ENCODE assay signal across 1 cellular context in genomic region chr9:128455849-128456612, GRCh38.
TF ChIP-seq lines count a peak whose summit lies in the region.

TSS of gene ODF2 (plus strand) at chr9:128456006. CDS start at chr9:128456092, 86 bp downstream.

TF ChIP-seq in K562, 482 proteins besides CTCF, POLR2A, EP300 and RAD21 (continued from another document):
- TF ChIP-seq AFF4 (CRISPR knock-in tag; IDR thresholded peaks at IDR 0.05) (no peak), TCF15 (CRISPR knock-in tag; IDR thresholded peaks at IDR 0.05) (no peak), FOXP1 (CRISPR knock-in tag; IDR thresholded peaks at IDR 0.05) (0 out of 2 replicates have a peak, but pooled peaks have one; percentile 15), ZNF583 (CRISPR knock-in tag; IDR thresholded peaks at IDR 0.05) (no peak), AFF1 (IDR thresholded peaks at IDR 0.05; ENCODE audit: low read depth in 1 of 2, partially characterized antibody in 2 of 2) (no peak), HLTF (IDR thresholded peaks at IDR 0.05) (no peak), MTF1 (CRISPR knock-in tag; IDR thresholded peaks at IDR 0.05; ENCODE audit: borderline replicate concordance) (no peak), ZNF280B (CRISPR knock-in tag; IDR thresholded peaks at IDR 0.05) (no peak), KAT2B (IDR thresholded peaks at IDR 0.05; ENCODE audit: low read depth, low read length) (no peak), BHLHE40 (IDR thresholded peaks at IDR 0.05; ENCODE audit: low read length) (0 out of 2 replicates have a peak, but pooled peaks have one; percentile 28), ZBTB5 (IDR thresholded peaks at IDR 0.05) (no peak), TBP (optimal IDR thresholded peaks at IDR 0.05; ENCODE audit: low read depth, low read length) (peak; percentile 74), BRD4 (IDR thresholded peaks at IDR 0.05) (no peak), SAFB2 (IDR thresholded peaks at IDR 0.05; ENCODE audit: borderline replicate concordance, low read depth, low read length, severe bottlenecking) (no peak), ZNF175 (CRISPR knock-in tag; IDR thresholded peaks at IDR 0.05; ENCODE audit: low read depth) (no peak), POLR2B (IDR thresholded peaks at IDR 0.05; ENCODE audit: low read depth, partially characterized antibody) (peak; percentile 49), CHCHD3 (CRISPR knock-in tag; IDR thresholded peaks at IDR 0.05) (no peak), SUPT5H (IDR thresholded peaks at IDR 0.05) (peak; percentile 73), ZNF124 (CRISPR knock-in tag; IDR thresholded peaks at IDR 0.05) (no peak), HDAC3 (IDR thresholded peaks at IDR 0.05; ENCODE audit: borderline replicate concordance, partially characterized antibody) (no peak), SIN3A (IDR thresholded peaks at IDR 0.05; ENCODE audit: borderline replicate concordance in 2 of 2, control insufficient read depth in 1 of 2, low read depth in 2 of 2, low read length in 2 of 2) (peak; percentile 96 to 97), ZNF561 (CRISPR knock-in tag; conservative IDR thresholded peaks at IDR 0.05) (no peak), MTA2 (IDR thresholded peaks at IDR 0.05; ENCODE audit: low read depth) (no peak), SPI1 (IDR thresholded peaks at IDR 0.05; ENCODE audit: borderline replicate concordance, low read depth, low read length) (no peak), CEBPB (tag; IDR thresholded peaks at IDR 0.05) (peak; percentile 96), ETS1 (conservative IDR thresholded peaks at IDR 0.05; ENCODE audit: control insufficient read depth, low read depth, low read length) (peak; percentile 61), ZNF384 (IDR thresholded peaks at IDR 0.05; ENCODE audit: low read depth, low read length) (no peak), ZNF239 (CRISPR knock-in tag; IDR thresholded peaks at IDR 0.05) (no peak), ELF4 (CRISPR knock-in tag; IDR thresholded peaks at IDR 0.05) (no peak; the same call in 1 of the 2 replicates), BRD9 (IDR thresholded peaks at IDR 0.05; ENCODE audit: low read depth, partially characterized antibody) (no peak), ZNF512 (tag; IDR thresholded peaks at IDR 0.05) (no peak), REST (CRISPR knock-in tag; IDR thresholded peaks at IDR 0.05; ENCODE audit: low read depth) (no peak), ZNF695 (CRISPR knock-in tag; IDR thresholded peaks at IDR 0.05) (no peak)
